Comparison of ENCODE assay signal across 29 cellular contexts in genomic region chr12:79973774-79974173, GRCh38. TPM values are rescaled to one million over a fixed set of nuclear protein-coding genes. Genes with fewer than 3 reads are reported as not detected.
DNase-seq lines count a peak whose midpoint lies in the region; ATAC-seq, FAIRE-seq and TF ChIP-seq lines count a peak whose summit lies in the region.
"Had no signal": no experiment of that assay in that cellular context is flagged by ENCODE, and none has a peak within 500 bp of the region (broad histone marks: within the 10 kb centered on the region; RNA-seq: fewer than 3 reads in every experiment).

No MANE protein-coding gene starts in this region.

- H3K27ac ChIP-seq in heart left ventricle: peak overlapping the region in 1 of 12 donors; percentile 34
- H3K27ac ChIP-seq: adrenal gland, brain microvascular endothelial cell, HL-60, PC-9, thyroid gland had no signal

- H3K27ac Mint-ChIP-seq in brain: peak overlapping the region in 3 of 5 experiments; percentile 19 to 69 (median 68)
- H3K27ac Mint-ChIP-seq: activated CD8-positive, alpha-beta memory T cell treated with anti-CD3 and anti-CD28 coated beads, Interleukin-2, amount 10 ng/mL, durations not matched to agents 7 days and 5 days; activated T-cell treated with anti-CD3 and anti-CD28 coated beads, Interleukin-2, amount 50 U/mL, for 72 hours; CD4-positive, alpha-beta T cell; WTC11 had no signal

- peaks cover 2% of the 10 kb centered on the region for H3K27me3 Mint-ChIP-seq in brain

- no peak for TF ChIP-seq POLR2A in heart left ventricle (IDR thresholded peaks at IDR 0.05)

- DNase-seq in NCI-H2171 treated with DMSO at 0.1 percent for 48 hours (lab: John Stamatoyannopoulos, UW): peak; percentile 32
- DNase-seq in NCI-H2171 (lab: John Stamatoyannopoulos, UW): no peak
- peak; percentile 31 for DNase-seq in midbrain (lab: John Stamatoyannopoulos, UW)
- DNase-seq in superior temporal gyrus (ENCODE audit: extremely low spot score): peak; percentile 62
- DNase-seq in frontal cortex (ENCODE audit: low spot score in 2 of 2): no peak
- DNase-seq in activated CD8-positive, alpha-beta memory T cell treated with anti-CD3 and anti-CD28 coated beads, Interleukin-2, amount 50 U/mL, for 48 hours: no peak
- DNase-seq in heart left ventricle: no peak
- DNase-seq: activated CD8-positive, alpha-beta memory T cell treated with anti-CD3 and anti-CD28 coated beads, Interleukin-2, amount 10 ng/mL, durations not matched to agents 7 days and 5 days; activated naive CD4-positive, alpha-beta T cell treated with Interleukin-2 at 50 U/mL for 16 hours; activated T-cell treated with anti-CD3 and anti-CD28 coated beads, Interleukin-2, amount 50 U/mL, for 72 hours; adrenal gland; brain microvascular endothelial cell; CD4-positive, alpha-beta T cell; effector CD8-positive, alpha-beta T cell; heart right ventricle; Karpas-422; NCI-H1436 treated with DMSO at 0.1 percent for 48 hours; NCI-H446; NK-92 treated with Interleukin-12 subunit alpha and Interleukin-12 subunit beta, amount 100 ng/mL, for 24 hours; PC-9; SHP77; stimulated activated naive CD8-positive, alpha-beta T cell treated with anti-CD3 and anti-CD28 coated beads, Interleukin-15, Interleukin-2, amounts not matched to agents 100 U/mL and 50 U/mL, for 24 hours; thyroid gland had no signal

- ATAC-seq in heart left ventricle: no peak
- ATAC-seq: activated CD8-positive, alpha-beta memory T cell treated with anti-CD3 and anti-CD28 coated beads, Interleukin-2, amount 10 ng/mL, durations not matched to agents 7 days and 5 days; activated T-cell treated with anti-CD3 and anti-CD28 coated beads, Interleukin-2, amount 50 U/mL, for 72 hours; GM12878; heart right ventricle; stimulated activated naive CD8-positive, alpha-beta T cell treated with anti-CD3 and anti-CD28 coated beads, Interleukin-15, Interleukin-2, amounts not matched to agents 100 U/mL and 50 U/mL, for 24 hours; WTC11 had no signal

- peaks cover 0 to 15% (median 0%) of the 10 kb centered on the region in 12 donors for H3K4me1 ChIP-seq in heart left ventricle
- H3K4me1 ChIP-seq: adrenal gland, thyroid gland had no signal

- WGBS in heart left ventricle, 4 donors: 75 to 82% (median 76%) methylated on average over 4 of the region's 4 CpGs

- no peak for FAIRE-seq in frontal cortex (lab: Jason Lieb, UNC)
- FAIRE-seq: A204.1 had no signal

- H3K27me3 ChIP-seq in heart left ventricle: no peaks in the 10 kb centered on the region
- H3K27me3 ChIP-seq: adrenal gland, brain microvascular endothelial cell, heart right ventricle, thyroid gland had no signal

- H3K36me3 Mint-ChIP-seq in brain: no peaks in the 10 kb centered on the region
- H3K36me3 Mint-ChIP-seq: activated CD8-positive, alpha-beta memory T cell treated with anti-CD3 and anti-CD28 coated beads, Interleukin-2, amount 10 ng/mL, durations not matched to agents 7 days and 5 days; WTC11 had no signal

- H3K4me3 Mint-ChIP-seq in brain: peak overlapping the region in 2 of 5 experiments; percentile 6 to 58
- H3K4me3 Mint-ChIP-seq: activated CD8-positive, alpha-beta memory T cell treated with anti-CD3 and anti-CD28 coated beads, Interleukin-2, amount 10 ng/mL, durations not matched to agents 7 days and 5 days; activated T-cell treated with anti-CD3 and anti-CD28 coated beads, Interleukin-2, amount 50 U/mL, for 72 hours; CD4-positive, alpha-beta T cell; WTC11 had no signal

- H3K9me3 ChIP-seq in heart left ventricle: no peaks in the 10 kb centered on the region
- H3K9me3 ChIP-seq: adrenal gland, heart right ventricle, thyroid gland had no signal

- no peaks in the 10 kb centered on the region for H3K36me3 ChIP-seq in heart left ventricle
- H3K36me3 ChIP-seq: adrenal gland, brain microvascular endothelial cell, heart right ventricle, thyroid gland had no signal

- peaks cover 27% of the 10 kb centered on the region for H3K4me1 Mint-ChIP-seq in brain
- H3K4me1 Mint-ChIP-seq: activated CD8-positive, alpha-beta memory T cell treated with anti-CD3 and anti-CD28 coated beads, Interleukin-2, amount 10 ng/mL, durations not matched to agents 7 days and 5 days had no signal

- H3K9me3 Mint-ChIP-seq in brain: peaks cover 0 to 3% (median 0%) of the 10 kb centered on the region in 5 experiments
- H3K9me3 Mint-ChIP-seq: activated T-cell treated with anti-CD3 and anti-CD28 coated beads, Interleukin-2, amount 50 U/mL, for 72 hours; CD4-positive, alpha-beta T cell; WTC11 had no signal

- TF ChIP-seq CTCF in brain (conservative IDR thresholded peaks at IDR 0.05): no peak
- TF ChIP-seq CTCF in heart left ventricle (IDR thresholded peaks at IDR 0.05): no peak

- intact Hi-C loops in heart left ventricle (cut with DNase I): no loop called here

- no peak overlapping the region for H3K4me3 ChIP-seq in heart left ventricle
- H3K4me3 ChIP-seq: adrenal gland, GM12878, heart right ventricle, lung, PC-9, thyroid gland had no signal

RNA-seq across cellular contexts. Expression of gene PPP1R12A, which starts 38.9 kb away (rescaled TPM):
- polyA plus RNA-seq in brain (ENCODE audit: insufficient read depth, low read depth, low replicate concordance) (10.8 TPM), heart left ventricle (10 to 100 TPM; 16.8 to 20.0 TPM)
- total RNA-seq in frontal cortex (181 TPM), heart left ventricle (10 to 100 TPM; 42.3 to 77.8 (median 54.9) TPM)

Comparison
In these comparisons a context has a peak if more than half of its experiments do, and no peak if none do; other contexts are left out.
1. DNase-seq: peak in NCI-H2171 treated with DMSO at 0.1 percent for 48 hours (single experiment), midbrain (single experiment) and superior temporal gyrus (single experiment); none in NCI-H2171 (single experiment), frontal cortex (0 of 2), activated CD8-positive, alpha-beta memory T cell treated with anti-CD3 and anti-CD28 coated beads, Interleukin-2, amount 50 U/mL, for 48 hours (single experiment) and heart left ventricle (0 of 5).